In the genomic region with DNA sequence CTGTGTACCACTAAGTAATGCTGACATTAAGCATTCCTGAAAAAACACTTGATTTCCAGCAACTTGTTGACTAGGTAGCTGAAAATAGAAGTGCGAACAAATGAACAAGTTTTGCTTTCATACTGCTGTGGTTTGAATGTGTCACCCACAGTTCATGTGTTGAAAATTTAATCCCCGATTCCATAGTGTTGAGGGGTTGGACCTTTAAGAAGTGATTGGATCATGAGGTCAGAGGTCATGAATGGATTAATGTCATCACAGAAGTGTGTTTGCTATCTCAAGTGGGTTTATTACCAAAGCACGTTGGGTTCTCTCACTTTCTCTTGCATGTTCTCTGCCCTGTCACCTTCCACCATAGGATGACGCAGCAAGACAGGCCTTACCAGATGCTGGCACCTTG, we compare ENCODE assay signal across 21 cellular contexts.
DNase-seq lines count a peak whose midpoint lies in the region; ATAC-seq, FAIRE-seq and TF ChIP-seq lines count a peak whose summit lies in the region.
"Had no signal": no experiment of that assay in that cellular context is flagged by ENCODE, and none has a peak within 500 bp of the region (broad histone marks: within the 10 kb centered on the region; RNA-seq: fewer than 3 reads in every experiment).

No MANE protein-coding gene starts in this region.

- H3K27me3 ChIP-seq in KMS-11 (ENCODE audit: insufficient read depth, low read depth), result no peaks in the 10 kb centered on the region
- no peaks in the 10 kb centered on the region for H3K27me3 ChIP-seq in K562 (ENCODE audit: control insufficient read depth in 2 of 2, insufficient read depth in 2 of 2, low read length in 2 of 2)
- H3K27me3 ChIP-seq: SJCRH30 had no signal

- POLR2A ChIA-PET in K562 (lab: Yijun Ruan, JAX), result no interaction called here

- H3K4me2 ChIP-seq in KMS-11 (peak overlapping the region; percentile 70), K562 (ENCODE audit: insufficient read depth, low read length) (no peak overlapping the region)

- H3K9me3 ChIP-seq in K562 (replicated peaks; ENCODE audit: control insufficient read depth, insufficient read depth, low read depth, low read length), result no peaks in the 10 kb centered on the region
- H3K9me3 ChIP-seq: SJCRH30 had no signal

- no peak for TF ChIP-seq POLR2A in K562 (conservative IDR thresholded peaks at IDR 0.05)

- DNase-seq in NCI-H82 (lab: John Stamatoyannopoulos, UW) (peak; percentile 44), NCI-H82 treated with DMSO at 0.1 percent for 48 hours (lab: John Stamatoyannopoulos, UW; ENCODE audit: unreplicated experiment) (no peak), K562 (ENCODE audit: extremely low read depth in 1 of 4, low spot score in 3 of 4) (no peak), retinal pigment epithelial cell (ENCODE audit: low read depth) (peak; percentile 60), NCI-H2196 treated with DMSO at 0.1 percent for 48 hours (lab: John Stamatoyannopoulos, UW; ENCODE audit: unreplicated experiment) (no peak), HUDEP-2 (lab: John Stamatoyannopoulos, UW; ENCODE audit: unreplicated experiment in 76 of 76) (no peak)
- DNase-seq: CD8-positive, alpha-beta memory T cell; GF-D8; HFFc6; NCI-H1048; NCI-H146; NCI-H2081 treated with DMSO at 0.1 percent for 48 hours; NCI-H2227 treated with DMSO at 0.1 percent for 48 hours; NCI-H524 treated with DMSO at 0.1 percent for 48 hours; NK-92 treated with Interleukin-12 subunit alpha and Interleukin-12 subunit beta, amount 100 ng/mL, for 24 hours; SJCRH30 had no signal

- H3K27ac ChIP-seq in KMS-11 (peak overlapping the region; percentile 33), K562 (ENCODE audit: extremely low read depth, low read depth, low read length) (no peak overlapping the region)
- H3K27ac ChIP-seq: 22Rv1, RWPE1, SJCRH30 had no signal

- CTCF ChIA-PET in K562 (lab: Yijun Ruan, JAX; ENCODE audit: low intra/inter-chr PET ratio), result no interaction called here

- no TSS peak for BruUV-seq in K562 (replicated peaks; lab: Mats Ljungman, UMichigan)

- intact Hi-C loops in K562 (cut with micrococcal nuclease), result no loop called here

- TF ChIP-seq EP300 in K562 (IDR thresholded peaks at IDR 0.05; ENCODE audit: low read length), result no peak

- no peak for TF ChIP-seq RAD21 in K562 (CRISPR knock-in tag; conservative IDR thresholded peaks at IDR 0.05 in 1 of 2, IDR thresholded peaks at IDR 0.05 in 1 of 2)

- no peak for FAIRE-seq in K562 (lab: Jason Lieb, UNC)
- FAIRE-seq: H1 had no signal

- 0 out of 2 replicates have a peak overlapping the region, but pooled peaks have one; percentile 1 for H2AFZ ChIP-seq in KMS-11 (ENCODE audit: low read depth)
- no peak overlapping the region for H2AFZ ChIP-seq in K562 (ENCODE audit: low read depth, low read length)

- no peak overlapping the region for H3K9ac ChIP-seq in KMS-11
- H3K9ac ChIP-seq in K562 (ENCODE audit: insufficient read depth in 1 of 2, low read depth in 2 of 2, low read length in 2 of 2), result no peak overlapping the region

- H3K4me3 ChIP-seq in KMS-11 (IDR thresholded peaks at IDR 0.05; ENCODE audit: insufficient read depth, low read depth, low read length) (no peak overlapping the region), K562 (no peak overlapping the region), retinal pigment epithelial cell (ENCODE audit: low read length) (no peak overlapping the region)
- H3K4me3 ChIP-seq: SJCRH30 had no signal

- WGBS in K562 (ENCODE audit: insufficient coverage, low coverage, missing lambda C conversion rate), result 26% methylated on average over 4 of the region's 4 CpGs

- TF ChIP-seq CTCF in KMS-11 (conservative IDR thresholded peaks at IDR 0.05; ENCODE audit: low read depth, low read length), result no peak
- TF ChIP-seq CTCF in K562 (IDR thresholded peaks at IDR 0.05 in 2 of 3, conservative IDR thresholded peaks at IDR 0.05 in 1 of 3; ENCODE audit: insufficient read depth in 2 of 3, low read depth in 1 of 3, low read length in 3 of 3), result no peak
- TF ChIP-seq CTCF in retinal pigment epithelial cell (conservative IDR thresholded peaks at IDR 0.05; ENCODE audit: low read depth, low read length), result no peak

- H3K79me2 ChIP-seq in KMS-11 (ENCODE audit: insufficient read depth, low read depth) (no peaks in the 10 kb centered on the region), K562 (ENCODE audit: control insufficient read depth, insufficient read depth, low read length) (no peaks in the 10 kb centered on the region)

- ATAC-seq in K562 (no peak), GM18858 (IDR thresholded peaks at IDR 0.05; ENCODE audit: unreplicated experiment) (no peak)

- H3K9me1 ChIP-seq in K562 (ENCODE audit: control insufficient read depth, insufficient read depth, low read length), result no peaks in the 10 kb centered on the region

- H3K4me1 ChIP-seq in KMS-11 (ENCODE audit: low read depth, poor library complexity, severe bottlenecking) (peaks cover 23% of the 10 kb centered on the region), K562 (replicated peaks in 1 of 2; ENCODE audit: control insufficient read depth in 2 of 2, insufficient read depth in 2 of 2, low read length in 2 of 2) (no peaks in the 10 kb centered on the region; a peak in 1 of 5 replicates)
- H3K4me1 ChIP-seq: SJCRH30 had no signal

- H4K20me1 ChIP-seq in KMS-11 (ENCODE audit: insufficient read depth), result no peaks in the 10 kb centered on the region
- H4K20me1 ChIP-seq in K562 (replicated peaks; ENCODE audit: control insufficient read depth, insufficient read depth, low read length), result no peaks in the 10 kb centered on the region

- in situ Hi-C loops in K562 (cut with MboI), result no loop called here

- H3K36me3 ChIP-seq in KMS-11 (ENCODE audit: insufficient read depth) (no peaks in the 10 kb centered on the region), K562 (ENCODE audit: control insufficient read depth, insufficient read depth, low read length) (no peaks in the 10 kb centered on the region)

TF ChIP-seq in K562, 482 proteins besides CTCF, POLR2A, EP300 and RAD21:
- no peak for TF ChIP-seq POLR2B (IDR thresholded peaks at IDR 0.05; ENCODE audit: low read depth, partially characterized antibody)
- TF ChIP-seq NFE2 (IDR thresholded peaks at IDR 0.05; ENCODE audit: low read depth), result peak; percentile 19; the same call in 1 of the 2 replicates
- TF ChIP-seq NR2C1 (IDR thresholded peaks at IDR 0.05), result no peak; the same call in 1 of the 2 replicates
- TF ChIP-seq NR2C1 (tag; IDR thresholded peaks at IDR 0.05), result peak; percentile 62; the same call in 1 of the 2 replicates
TF ChIP-seq in K562: peak in this region for 2.

Comparison
In these comparisons a context has a peak if more than half of its experiments do, and no peak if none do; other contexts are left out.
1. DNase-seq: peak in NCI-H82 (single experiment) and retinal pigment epithelial cell (single experiment); none in NCI-H82 treated with DMSO at 0.1 percent for 48 hours (single experiment), K562 (0 of 4), NCI-H2196 treated with DMSO at 0.1 percent for 48 hours (single experiment) and HUDEP-2 (0 of 76).